8 cellular contexts compared by ENCODE assay signal in the genomic region with DNA sequence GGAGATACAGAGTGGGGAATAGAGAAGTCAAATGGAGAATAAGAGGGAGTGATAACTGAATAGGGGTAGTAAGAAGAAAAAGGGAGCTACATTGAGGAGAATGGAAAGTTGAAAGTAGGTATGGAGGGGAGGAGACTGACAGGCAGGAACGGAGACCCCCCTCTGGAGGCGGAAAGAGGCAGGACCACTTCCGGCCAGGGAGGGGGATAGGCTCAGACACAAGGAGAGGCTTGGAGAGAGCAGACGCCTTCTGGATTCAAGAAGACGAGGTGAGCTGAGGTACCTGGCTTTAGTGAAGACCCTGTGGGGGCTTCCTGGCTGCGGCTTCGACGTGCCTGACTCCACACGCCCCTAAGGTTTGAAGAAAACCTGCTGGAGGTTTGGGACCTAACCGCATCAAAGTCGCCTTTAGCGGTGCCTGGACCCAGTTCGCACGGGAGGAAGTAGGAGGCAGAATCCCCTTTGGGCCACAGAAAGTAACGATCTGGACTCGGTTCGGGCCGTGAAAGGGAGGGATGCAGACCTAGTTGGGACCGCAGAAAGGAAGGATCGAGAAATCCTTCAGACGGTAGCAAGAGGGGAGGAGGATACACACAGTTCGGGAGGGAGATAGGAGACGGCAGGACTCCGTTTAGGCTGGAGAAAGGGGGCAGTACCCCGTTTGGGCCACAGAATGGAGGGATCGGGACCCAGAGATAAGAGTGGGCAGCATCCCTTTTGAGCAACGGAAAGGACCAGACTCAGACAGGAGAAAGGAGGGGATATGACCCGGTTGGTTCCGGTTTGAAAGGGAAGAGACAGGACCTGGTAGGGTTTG. TPM values are rescaled to one million over a fixed set of nuclear protein-coding genes. Genes with fewer than 3 reads are reported as not detected.
DNase-seq lines count a peak whose midpoint lies in the region; ATAC-seq and TF ChIP-seq lines count a peak whose summit lies in the region.

Gene TRO, plus strand, starts transcription at position 215 of the 817 bp plus-strand sequence. CDS start 1,423 bp downstream, outside the sequence.

- peaks cover 0 to 11% of the 10 kb centered on the region in 2 donors for H3K36me3 Mint-ChIP-seq in activated naive CD4-positive, alpha-beta T cell treated with anti-CD3 and anti-CD28 coated beads, Interleukin-2, amount 50 U/mL, for 72 hours

- peak within 1 kb of the TSS; percentile 24 for H3K27ac ChIP-seq in rectal smooth muscle tissue (ENCODE audit: low read depth, low read length)

- peaks cover 3% of the 10 kb centered on the region for H3K27me3 ChIP-seq in rectal smooth muscle tissue (ENCODE audit: control insufficient read depth, insufficient read depth, low read length)

- H3K9ac ChIP-seq in rectal smooth muscle tissue (ENCODE audit: low read length), result peak within 1 kb of the TSS; percentile 21

- TF ChIP-seq POLR2A in GM18505 (IDR thresholded peaks at IDR 0.05; ENCODE audit: borderline replicate concordance, extremely low read depth, insufficient read depth, insufficient read length), result no peak

- ATAC-seq in GM18505 (IDR thresholded peaks at IDR 0.05; ENCODE audit: unreplicated experiment) (peak; percentile 18), GM19397 (IDR thresholded peaks at IDR 0.05; ENCODE audit: unreplicated experiment) (no peak)
- peak; percentile 16 to 36 for ATAC-seq in activated naive CD4-positive, alpha-beta T cell treated with anti-CD3 and anti-CD28 coated beads, Interleukin-2, amount 50 U/mL, for 72 hours

- no peaks in the 10 kb centered on the region for H3K36me3 ChIP-seq in rectal smooth muscle tissue (ENCODE audit: control insufficient read depth, insufficient read depth, low read length)

- no peaks in the 10 kb centered on the region for H3K4me1 ChIP-seq in rectal smooth muscle tissue (ENCODE audit: control insufficient read depth, insufficient read depth, low read length)

- peaks cover 0 to 3% of the 10 kb centered on the region in 2 donors for H3K9me3 Mint-ChIP-seq in activated naive CD4-positive, alpha-beta T cell treated with anti-CD3 and anti-CD28 coated beads, Interleukin-2, amount 50 U/mL, for 72 hours

- H3K4me3 ChIP-seq in Jurkat, Clone E6-1 (ENCODE audit: low read length), result peak within 1 kb of the TSS; percentile 79
- H3K4me3 ChIP-seq in rectal smooth muscle tissue (ENCODE audit: low read length), result peak within 1 kb of the TSS; percentile 80

- DNase-seq in Jurkat, Clone E6-1 (ENCODE audit: low read depth, low spot score), result peak; percentile 32
- DNase-seq in activated naive CD4-positive, alpha-beta T cell treated with anti-CD3 and anti-CD28 coated beads, Interleukin-2, amount 50 U/mL, for 72 hours (ENCODE audit: low spot score in 2 of 2), result no peak
- DNase-seq in hippocampal formation (lab: John Stamatoyannopoulos, UW) (peak; percentile 17 to 22), NCI-H2196 (lab: John Stamatoyannopoulos, UW; ENCODE audit: unreplicated experiment) (no peak), HT-29 (ENCODE audit: low spot score) (no peak)

- H3K27ac Mint-ChIP-seq in activated naive CD4-positive, alpha-beta T cell treated with anti-CD3 and anti-CD28 coated beads, Interleukin-2, amount 50 U/mL, for 72 hours, result peak within 1 kb of the TSS; percentile 81 to 93

RNA-seq across cellular contexts. Expression of gene TRO, which starts in this region (rescaled TPM):
- polyA plus RNA-seq in Jurkat, Clone E6-1 (2012; ENCODE audit: insufficient read depth, insufficient read length), result 36.7 TPM
- total RNA-seq in activated naive CD4-positive, alpha-beta T cell treated with anti-CD3 and anti-CD28 coated beads, Interleukin-2, amount 50 U/mL, for 72 hours, result 1 to 10 TPM; 4.8 to 7.9 TPM
- total RNA-seq in HT-29 (2014; rRNA removed; shearing (Covaris generic)), result not detected in 2 replicates

Comparison
In these comparisons a context has a peak if more than half of its experiments do, and no peak if none do; other contexts are left out.
1. DNase-seq: peak in Jurkat, Clone E6-1 (single experiment) and hippocampal formation (2 of 2); none in activated naive CD4-positive, alpha-beta T cell treated with anti-CD3 and anti-CD28 coated beads, Interleukin-2, amount 50 U/mL, for 72 hours (0 of 2), NCI-H2196 (single experiment) and HT-29 (single experiment).